Comparison of ENCODE assay signal across 9 cellular contexts in the genomic region with DNA sequence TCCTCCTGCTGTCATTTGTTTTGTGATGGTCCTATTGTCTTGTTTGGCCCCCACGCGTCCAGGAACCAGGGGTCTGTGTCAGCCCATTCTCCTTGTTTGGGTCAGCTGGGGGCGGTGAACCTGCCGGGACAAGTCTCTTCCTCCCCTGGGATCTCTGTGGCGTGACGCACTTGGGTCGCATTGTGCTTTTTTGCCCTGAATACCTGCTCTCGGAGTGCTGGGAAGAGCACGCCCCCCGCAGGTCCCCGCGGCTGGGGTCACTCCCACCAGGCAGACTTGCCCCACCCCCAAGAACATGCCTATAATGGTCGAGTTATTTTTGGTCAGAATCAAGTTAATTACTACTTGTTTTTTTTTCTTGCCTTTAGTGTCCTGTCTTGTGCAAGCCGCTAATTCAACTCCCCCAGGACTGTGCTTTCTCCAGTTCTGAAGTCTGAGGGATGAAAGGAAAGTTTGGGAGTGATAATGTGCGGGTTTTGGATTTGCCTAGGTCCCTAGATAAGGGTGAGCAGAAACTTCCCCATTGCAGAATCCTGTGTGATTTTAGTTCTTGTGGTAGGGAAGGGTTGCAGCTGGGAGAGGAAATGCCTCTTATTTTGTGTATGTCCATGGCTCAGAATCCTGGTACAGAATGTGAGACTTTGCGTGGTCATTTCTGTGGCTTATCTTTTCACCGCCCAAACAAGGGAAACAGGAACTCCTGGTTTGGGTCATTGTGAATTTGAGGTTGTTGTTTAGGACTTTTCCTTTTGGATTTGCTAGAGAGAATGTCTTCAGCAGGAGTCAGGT. TPM values are rescaled to one million over a fixed set of nuclear protein-coding genes. Genes with fewer than 3 reads are reported as not detected.
DNase-seq lines count a peak whose midpoint lies in the region; ATAC-seq, FAIRE-seq and TF ChIP-seq lines count a peak whose summit lies in the region.
"Had no signal": no experiment of that assay in that cellular context is flagged by ENCODE, and none has a peak within 500 bp of the region (broad histone marks: within the 10 kb centered on the region; RNA-seq: fewer than 3 reads in every experiment).

No MANE protein-coding gene starts in this region.

- H4K20me1 ChIP-seq in OCI-LY1 (ENCODE audit: insufficient read depth, low read length) = no peaks in the 10 kb centered on the region
- H4K20me1 ChIP-seq in keratinocyte (ENCODE audit: control insufficient read depth, extremely low read depth, insufficient read depth, low read length) = no peaks in the 10 kb centered on the region

- peaks cover 13% of the 10 kb centered on the region for H3K4me1 ChIP-seq in OCI-LY1 (ENCODE audit: insufficient read depth, low read length, severe bottlenecking)
- peaks cover 15% of the 10 kb centered on the region for H3K4me1 ChIP-seq in keratinocyte (ENCODE audit: control insufficient read depth, extremely low read depth, insufficient read depth, low read length)

- H3K9me3 Mint-ChIP-seq in stimulated activated memory B cell treated with anti-CD40 and anti-IgM and Interleukin-4, amounts not matched to agents 10 μg/mL and 1 μg/mL and 100 μg/mL, for 72 hours = no peaks in the 10 kb centered on the region

- H3K4me2 ChIP-seq in OCI-LY1 (ENCODE audit: low read length) = peak overlapping the region; percentile 97
- peak overlapping the region; percentile 89 for H3K4me2 ChIP-seq in keratinocyte (ENCODE audit: control insufficient read depth, extremely low read depth, insufficient read depth, low read depth, low read length)

- dilution Hi-C loops in keratinocyte (cut with MboI; ENCODE audit: extremely low pct_ligation_motif_present, low sequenced_read_pairs) = no loop called here

- H3K36me3 Mint-ChIP-seq in stimulated activated memory B cell treated with anti-CD40 and anti-IgM and Interleukin-4, amounts not matched to agents 10 μg/mL and 1 μg/mL and 100 μg/mL, for 72 hours = no peaks in the 10 kb centered on the region

- H3K36me3 ChIP-seq in OCI-LY1 (ENCODE audit: insufficient read depth, low read length) (no peaks in the 10 kb centered on the region), brain microvascular endothelial cell (replicated peaks) (no peaks in the 10 kb centered on the region), keratinocyte (ENCODE audit: control insufficient read depth in 2 of 2, extremely low read depth in 1 of 2, insufficient read depth in 2 of 2, low read length in 2 of 2) (no peaks in the 10 kb centered on the region)

- H3K9me1 ChIP-seq in keratinocyte (ENCODE audit: control insufficient read depth, extremely low read depth, insufficient read depth, low read length) = no peaks in the 10 kb centered on the region

- H3K4me3 Mint-ChIP-seq in stimulated activated memory B cell treated with anti-CD40 and anti-IgM and Interleukin-4, amounts not matched to agents 10 μg/mL and 1 μg/mL and 100 μg/mL, for 72 hours = peak overlapping the region; percentile 95

- no peaks in the 10 kb centered on the region for H3K9me2 ChIP-seq in OCI-LY1 (ENCODE audit: low read depth, low read length)

- H3K4me3 ChIP-seq in OCI-LY1 (ENCODE audit: low read depth, low read length, poor library complexity, severe bottlenecking) = peak overlapping the region; percentile 78
- peak overlapping the region; percentile 79 for H3K4me3 ChIP-seq in brain microvascular endothelial cell (ENCODE audit: low read depth, low read length)
- peak overlapping the region; percentile 47 to 79 (median 60) for H3K4me3 ChIP-seq in keratinocyte (ENCODE audit: control insufficient read depth in 2 of 3, extremely low read depth in 1 of 3, insufficient read depth in 2 of 3, low read depth in 1 of 3, low read length in 3 of 3)

- TF ChIP-seq CTCF in OCI-LY1 (IDR thresholded peaks at IDR 0.05; ENCODE audit: low read length) = no peak
- no peak for TF ChIP-seq CTCF in brain microvascular endothelial cell (IDR thresholded peaks at IDR 0.05; ENCODE audit: low read depth, low read length, missing control alignments)
- TF ChIP-seq CTCF in keratinocyte (optimal IDR thresholded peaks at IDR 0.05 in 1 of 3, IDR thresholded peaks at IDR 0.05 in 1 of 3, conservative IDR thresholded peaks at IDR 0.05 in 1 of 3; ENCODE audit: extremely low read depth in 1 of 3, insufficient read depth in 2 of 3, low read length in 3 of 3) = peak in 1 of 3 experiments; percentile 29

- peak overlapping the region; percentile 71 for H3K9ac ChIP-seq in OCI-LY1 (ENCODE audit: low read length)
- peak overlapping the region; percentile 62 for H3K9ac ChIP-seq in keratinocyte (ENCODE audit: control insufficient read depth, extremely low read depth, insufficient read depth, low read length)

- no peaks in the 10 kb centered on the region for H3K79me2 ChIP-seq in OCI-LY1 (ENCODE audit: insufficient read depth, low read length)
- no peaks in the 10 kb centered on the region for H3K79me2 ChIP-seq in keratinocyte (ENCODE audit: control insufficient read depth, insufficient read depth, low read length)

- H3F3A ChIP-seq in OCI-LY1 (ENCODE audit: insufficient read depth, low read length) = no peaks in the 10 kb centered on the region

- no peak overlapping the region for H3K27ac ChIP-seq in OCI-LY1 (ENCODE audit: low read depth, low read length, poor library complexity, severe bottlenecking)
- H3K27ac ChIP-seq in brain microvascular endothelial cell = no peak overlapping the region
- no peak overlapping the region for H3K27ac ChIP-seq in keratinocyte (ENCODE audit: control insufficient read depth, insufficient read depth, low read length)

- H3K27me3 Mint-ChIP-seq in stimulated activated memory B cell treated with anti-CD40 and anti-IgM and Interleukin-4, amounts not matched to agents 10 μg/mL and 1 μg/mL and 100 μg/mL, for 72 hours = no peaks in the 10 kb centered on the region

- FAIRE-seq in keratinocyte (lab: Jason Lieb, UNC) = no peak
- FAIRE-seq: endometrium had no signal

- H3K27me3 ChIP-seq in OCI-LY1 (ENCODE audit: insufficient read depth, low read length) = no peaks in the 10 kb centered on the region
- no peaks in the 10 kb centered on the region for H3K27me3 ChIP-seq in brain microvascular endothelial cell (replicated peaks)
- H3K27me3 ChIP-seq in keratinocyte (ENCODE audit: control insufficient read depth, extremely low read depth, insufficient read depth, low read length) = no peaks in the 10 kb centered on the region

- H2AFZ ChIP-seq in OCI-LY1 (ENCODE audit: low read length) (peak overlapping the region; percentile 68; the same call in 1 of the 2 replicates), keratinocyte (ENCODE audit: control insufficient read depth, low read length) (peak overlapping the region; percentile 90)

- H3K27ac Mint-ChIP-seq in stimulated activated memory B cell treated with anti-CD40 and anti-IgM and Interleukin-4, amounts not matched to agents 10 μg/mL and 1 μg/mL and 100 μg/mL, for 72 hours = peak overlapping the region; percentile 81

- peaks cover 19% of the 10 kb centered on the region for H3K4me1 Mint-ChIP-seq in stimulated activated memory B cell treated with anti-CD40 and anti-IgM and Interleukin-4, amounts not matched to agents 10 μg/mL and 1 μg/mL and 100 μg/mL, for 72 hours

- in situ Hi-C loops in brain microvascular endothelial cell (cut with HindIII; ENCODE audit: low pct_ligation_motif_present, low sequenced_read_pairs) = no loop called here

- H3K9me3 ChIP-seq in OCI-LY1 (ENCODE audit: low read length) (no peaks in the 10 kb centered on the region), keratinocyte (ENCODE audit: control insufficient read depth, low read depth, low read length) (no peaks in the 10 kb centered on the region)

- DNase-seq in activated CD4-positive, alpha-beta T cell treated with anti-CD3 and anti-CD28 coated beads for 48 hours = peak; percentile 7
- no peak for DNase-seq in activated CD4-positive, alpha-beta T cell treated with anti-CD3 and anti-CD28 coated beads, Interleukin-2, amount 50 U/mL, for 4 hours
- no peak for DNase-seq in brain microvascular endothelial cell
- DNase-seq in keratinocyte (ENCODE audit: low read depth, low spot score) = no peak
- no peak for DNase-seq in NCI-H2196 treated with DMSO at 0.1 percent for 48 hours (lab: John Stamatoyannopoulos, UW; ENCODE audit: unreplicated experiment)

- ATAC-seq in HG02938 (IDR thresholded peaks at IDR 0.05; ENCODE audit: unreplicated experiment) = peak; percentile 6
- peak; percentile 3 for ATAC-seq in stimulated activated memory B cell treated with anti-CD40 and anti-IgM and Interleukin-4, amounts not matched to agents 10 μg/mL and 1 μg/mL and 100 μg/mL, for 72 hours

RNA-seq across cellular contexts. Expression of gene ACER2, which starts 0.8 kb away (rescaled TPM):
- polyA plus RNA-seq in keratinocyte = 3.2 to 4.3 TPM (median 4.2 TPM) in 3 replicates
- 0.31 TPM for polyA plus RNA-seq in keratinocyte (2011; ENCODE audit: low read depth)
- polyA plus RNA-seq in keratinocyte (2011; cell fraction: cytosol; rRNA removed) = 1.7 and 3.3 TPM in 2 replicates
- polyA plus RNA-seq in keratinocyte (2011; cell fraction: nucleus; rRNA removed) = 6.0 and 7.2 TPM in 2 replicates
- polyA plus RNA-seq in keratinocyte (2012; ENCODE audit: low replicate concordance) = 2.2 and 2.9 TPM in 2 replicates
- 5.7 to 13.7 TPM (median 13.1 TPM) in 3 replicates for polyA minus RNA-seq in keratinocyte
- polyA minus RNA-seq in keratinocyte (2011; cell fraction: cytosol; rRNA and poly(A)+ RNA removed) = 3.5 TPM
- polyA minus RNA-seq in keratinocyte (2011; cell fraction: nucleus; rRNA and poly(A)+ RNA removed) = 10.4 and 11.4 TPM in 2 replicates

RNA-seq across cellular contexts. Expression of gene RPS6, which starts 29.6 kb away (rescaled TPM):
- 1,903 to 3,423 TPM (median 2,013 TPM) in 3 replicates for polyA plus RNA-seq in keratinocyte
- polyA plus RNA-seq in keratinocyte (2011; ENCODE audit: low read depth) = 2,401 TPM
- 3,013 and 3,358 TPM in 2 replicates for polyA plus RNA-seq in keratinocyte (2011; cell fraction: cytosol; rRNA removed)
- polyA plus RNA-seq in keratinocyte (2011; cell fraction: nucleus; rRNA removed) = 662 and 843 TPM in 2 replicates
- 1,771 and 2,753 TPM in 2 replicates for polyA plus RNA-seq in keratinocyte (2012; ENCODE audit: low replicate concordance)
- 193 to 899 TPM (median 839 TPM) in 3 replicates for polyA minus RNA-seq in keratinocyte
- polyA minus RNA-seq in keratinocyte (2011; cell fraction: cytosol; rRNA and poly(A)+ RNA removed) = 557 TPM
- polyA minus RNA-seq in keratinocyte (2011; cell fraction: nucleus; rRNA and poly(A)+ RNA removed) = 114 and 179 TPM in 2 replicates
